Comparison of ENCODE assay signal across 1 cellular context in the genomic region with DNA sequence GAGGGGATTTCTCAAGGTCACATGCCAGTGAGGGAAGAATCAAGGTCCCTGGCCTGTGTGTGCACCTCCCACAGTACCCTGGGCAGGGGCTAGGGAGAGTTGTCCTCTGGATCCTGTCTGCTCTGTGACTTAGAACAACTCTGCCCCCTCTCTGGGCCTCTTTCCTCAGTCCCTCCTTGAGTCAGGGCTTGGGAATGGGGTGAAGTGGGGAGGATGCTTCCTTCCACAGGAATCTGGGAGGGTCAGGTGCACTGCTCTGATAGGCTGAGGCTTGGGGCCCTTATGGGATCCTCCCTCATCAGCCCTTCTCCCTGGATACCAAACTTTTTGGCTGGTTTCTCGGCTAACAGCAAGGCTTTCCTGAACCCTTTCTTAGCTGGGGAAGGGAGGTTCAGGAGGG.
TF ChIP-seq lines count a peak whose summit lies in the region.

No MANE protein-coding gene starts in this region.

TF ChIP-seq in GM23338, 12 proteins besides CTCF, POLR2A, EP300 and RAD21 (continued from another document):
- TF ChIP-seq, protein P1, sequence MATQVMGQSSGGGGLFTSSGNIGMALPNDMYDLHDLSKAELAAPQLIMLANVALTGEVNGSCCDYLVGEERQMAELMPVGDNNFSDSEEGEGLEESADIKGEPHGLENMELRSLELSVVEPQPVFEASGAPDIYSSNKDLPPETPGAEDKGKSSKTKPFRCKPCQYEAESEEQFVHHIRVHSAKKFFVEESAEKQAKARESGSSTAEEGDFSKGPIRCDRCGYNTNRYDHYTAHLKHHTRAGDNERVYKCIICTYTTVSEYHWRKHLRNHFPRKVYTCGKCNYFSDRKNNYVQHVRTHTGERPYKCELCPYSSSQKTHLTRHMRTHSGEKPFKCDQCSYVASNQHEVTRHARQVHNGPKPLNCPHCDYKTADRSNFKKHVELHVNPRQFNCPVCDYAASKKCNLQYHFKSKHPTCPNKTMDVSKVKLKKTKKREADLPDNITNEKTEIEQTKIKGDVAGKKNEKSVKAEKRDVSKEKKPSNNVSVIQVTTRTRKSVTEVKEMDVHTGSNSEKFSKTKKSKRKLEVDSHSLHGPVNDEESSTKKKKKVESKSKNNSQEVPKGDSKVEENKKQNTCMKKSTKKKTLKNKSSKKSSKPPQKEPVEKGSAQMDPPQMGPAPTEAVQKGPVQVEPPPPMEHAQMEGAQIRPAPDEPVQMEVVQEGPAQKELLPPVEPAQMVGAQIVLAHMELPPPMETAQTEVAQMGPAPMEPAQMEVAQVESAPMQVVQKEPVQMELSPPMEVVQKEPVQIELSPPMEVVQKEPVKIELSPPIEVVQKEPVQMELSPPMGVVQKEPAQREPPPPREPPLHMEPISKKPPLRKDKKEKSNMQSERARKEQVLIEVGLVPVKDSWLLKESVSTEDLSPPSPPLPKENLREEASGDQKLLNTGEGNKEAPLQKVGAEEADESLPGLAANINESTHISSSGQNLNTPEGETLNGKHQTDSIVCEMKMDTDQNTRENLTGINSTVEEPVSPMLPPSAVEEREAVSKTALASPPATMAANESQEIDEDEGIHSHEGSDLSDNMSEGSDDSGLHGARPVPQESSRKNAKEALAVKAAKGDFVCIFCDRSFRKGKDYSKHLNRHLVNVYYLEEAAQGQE (IDR thresholded peaks at IDR 0.05; ENCODE audit: unreplicated experiment): no peak
- TF ChIP-seq EZH2phosphoT487 (IDR thresholded peaks at IDR 0.05; ENCODE audit: unreplicated experiment) (no peak), ZNF114 (CRISPR knock-in tag; IDR thresholded peaks at IDR 0.05) (no peak), ZNF331 (CRISPR knock-in tag; IDR thresholded peaks at IDR 0.05; ENCODE audit: low read depth) (no peak), EZH2 (IDR thresholded peaks at IDR 0.05; ENCODE audit: low read depth, unreplicated experiment) (no peak), POLR2AphosphoS5 (IDR thresholded peaks at IDR 0.05; ENCODE audit: low read depth) (no peak), JUNB (IDR thresholded peaks at IDR 0.05; ENCODE audit: unreplicated experiment) (no peak)
- TF ChIP-seq, protein P2, sequence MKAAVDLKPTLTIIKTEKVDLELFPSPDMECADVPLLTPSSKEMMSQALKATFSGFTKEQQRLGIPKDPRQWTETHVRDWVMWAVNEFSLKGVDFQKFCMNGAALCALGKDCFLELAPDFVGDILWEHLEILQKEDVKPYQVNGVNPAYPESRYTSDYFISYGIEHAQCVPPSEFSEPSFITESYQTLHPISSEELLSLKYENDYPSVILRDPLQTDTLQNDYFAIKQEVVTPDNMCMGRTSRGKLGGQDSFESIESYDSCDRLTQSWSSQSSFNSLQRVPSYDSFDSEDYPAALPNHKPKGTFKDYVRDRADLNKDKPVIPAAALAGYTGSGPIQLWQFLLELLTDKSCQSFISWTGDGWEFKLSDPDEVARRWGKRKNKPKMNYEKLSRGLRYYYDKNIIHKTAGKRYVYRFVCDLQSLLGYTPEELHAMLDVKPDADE (IDR thresholded peaks at IDR 0.05): no peak
